In genomic region chr3:180776433-180776832, GRCh38 we compare ENCODE assay signal across 10 cellular contexts.
"Had no signal": no experiment of that assay in that cellular context is flagged by ENCODE, and none has a peak within 500 bp of the region (broad histone marks: within the 10 kb centered on the region; RNA-seq: fewer than 3 reads in every experiment).

No MANE protein-coding gene starts in this region.

- H3K27ac Mint-ChIP-seq: HFFc6 had no signal

- DNase-seq: GM23248, GOT3, H7, HCEC 1CT, HFFc6, IMR-90, Karpas-422, KBM-7 had no signal

- FAIRE-seq: HTR-8/SVneo had no signal

- H3K4me3 ChIP-seq: GM23248 had no signal

- H2AFZ ChIP-seq: GM23248 had no signal

- H3K4me2 ChIP-seq: KMS-11 had no signal

- H3K9ac ChIP-seq: GM23248, KMS-11 had no signal

- H3K4me3 Mint-ChIP-seq: HFFc6 had no signal

- H3K27ac ChIP-seq: GM23248, KMS-11 had no signal
